In the genomic region with DNA sequence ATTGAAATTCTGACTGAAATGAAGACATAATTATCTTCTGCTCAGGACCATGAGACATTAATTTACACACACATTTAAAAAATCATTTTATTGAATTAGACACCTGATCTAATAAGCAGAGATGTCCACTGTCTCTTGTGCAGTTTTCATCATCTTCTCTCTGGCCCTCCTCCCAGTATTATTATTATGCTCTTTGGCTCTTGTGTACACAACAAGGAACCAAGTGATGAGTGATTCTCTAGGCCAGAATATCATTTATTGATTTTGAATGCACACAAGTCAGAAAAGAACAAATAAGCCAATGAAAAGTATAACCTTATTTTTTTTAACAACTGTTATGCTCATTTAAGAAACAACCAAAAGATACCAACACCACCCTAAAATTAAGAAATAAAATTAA, we compare ENCODE assay signal across 32 cellular contexts.
"Had no signal": no experiment of that assay in that cellular context is flagged by ENCODE, and none has a peak within 500 bp of the region (broad histone marks: within the 10 kb centered on the region; RNA-seq: fewer than 3 reads in every experiment).

No MANE protein-coding gene starts in this region.

- DNase-seq: activated CD4-positive, alpha-beta T cell treated with anti-CD3 and anti-CD28 coated beads for 36 hours; activated CD4-positive, alpha-beta T cell treated with anti-CD3 and anti-CD28 coated beads, Interleukin-2, amount 10 ng/mL, durations not matched to agents 7 days and 5 days; activated CD4-positive, alpha-beta T cell treated with anti-CD3 and anti-CD28 coated beads, Interleukin-2, amount 50 U/mL, for 48 hours; activated CD8-positive, alpha-beta T cell treated with anti-CD3 and anti-CD28 coated beads, Interleukin-2, amount 10 ng/mL, durations not matched to agents 7 days and 5 days; activated gamma-delta T cell; activated naive CD4-positive, alpha-beta T cell treated with anti-CD3 and anti-CD28 coated beads for 36 hours; activated T-cell treated with anti-CD3 and anti-CD28 coated beads, Interleukin-2, amount 50 U/mL, for 24 hours; adrenal gland; body of pancreas; Karpas-422; KBM-7; MG63; MV-4-11; NCI-H1105; NCI-H1417 treated with DMSO at 0.1 percent for 48 hours; NCI-H187 treated with DMSO at 0.1 percent for 48 hours; NCI-H2081; NCI-H2171 treated with DMSO at 0.1 percent for 48 hours; NCI-H2227 treated with DMSO at 0.1 percent for 48 hours; NCI-H524; NCI-H69; NCI-H82; PC-9; Right ventricle myocardium superior had no signal

- H3K9me3 Mint-ChIP-seq: activated CD4-positive, alpha-beta T cell treated with anti-CD3 and anti-CD28 coated beads, Interleukin-2, amount 10 ng/mL, durations not matched to agents 7 days and 5 days; activated naive CD4-positive, alpha-beta T cell treated with anti-CD3 and anti-CD28 coated beads for 36 hours; activated naive CD4-positive, alpha-beta T cell treated with anti-CD3 and anti-CD28 coated beads, Interleukin-2, amount 50 U/mL, for 72 hours; activated T-cell treated with anti-CD3 and anti-CD28 coated beads, Interleukin-2, amount 50 U/mL, for 24 hours; activated T-helper 2 cell treated with anti-CD3 and anti-CD28 coated beads, Interferon-gamma antibody, Interleukin-2, Interleukin-4, amounts not matched to agents 10 μg/mL and 5 μg/mL and 100 μg/mL, durations not matched to agents 14 hours and 24 hours and 36 hours; T-helper 1 cell treated with Interleukin-12 subunit alpha and Interleukin-12 subunit beta and Interleukin-4 antibody, amounts not matched to agents 30 μg/mL and 1 μg/mL, for 36 hours; T-helper 2 cell treated with Interferon-gamma antibody and Interleukin-4, amounts not matched to agents 5 μg/mL and 100 μg/mL, for 36 hours; WTC11 had no signal

- ATAC-seq: activated CD4-positive, alpha-beta T cell treated with anti-CD3 and anti-CD28 coated beads for 36 hours; activated CD4-positive, CD25-positive, alpha-beta regulatory T cell treated with anti-CD3 and anti-CD28 coated beads, Interleukin-2, amount 50 U/mL, for 24 hours; activated CD8-positive, alpha-beta T cell treated with anti-CD3 and anti-CD28 coated beads, Interleukin-2, amount 10 ng/mL, durations not matched to agents 7 days and 5 days; activated naive CD4-positive, alpha-beta T cell treated with anti-CD3 and anti-CD28 coated beads, Interleukin-2, amount 50 U/mL, for 72 hours; body of pancreas; WTC11 had no signal

- H3K4me3 Mint-ChIP-seq: activated CD4-positive, alpha-beta T cell treated with anti-CD3 and anti-CD28 coated beads for 36 hours; activated CD4-positive, alpha-beta T cell treated with anti-CD3 and anti-CD28 coated beads, Interleukin-2, amount 10 ng/mL, durations not matched to agents 7 days and 5 days; activated CD8-positive, alpha-beta T cell treated with anti-CD3 and anti-CD28 coated beads, Interleukin-2, amount 10 ng/mL, durations not matched to agents 7 days and 5 days; activated naive CD4-positive, alpha-beta T cell treated with anti-CD3 and anti-CD28 coated beads for 36 hours; activated T-cell treated with anti-CD3 and anti-CD28 coated beads, Interleukin-2, amount 50 U/mL, for 24 hours; T-helper 1 cell treated with Interleukin-12 subunit alpha and Interleukin-12 subunit beta and Interleukin-4 antibody, amounts not matched to agents 30 μg/mL and 1 μg/mL, for 36 hours; T-helper 2 cell treated with Interferon-gamma antibody and Interleukin-4, amounts not matched to agents 5 μg/mL and 100 μg/mL, for 36 hours; WTC11 had no signal

- H3K36me3 Mint-ChIP-seq: activated naive CD4-positive, alpha-beta T cell treated with anti-CD3 and anti-CD28 coated beads, Interleukin-2, amount 50 U/mL, for 72 hours; WTC11 had no signal

- H3K27ac ChIP-seq: adrenal gland, body of pancreas, breast epithelium, PC-9, SK-N-MC had no signal

- H3K27ac Mint-ChIP-seq: activated CD4-positive, alpha-beta T cell treated with anti-CD3 and anti-CD28 coated beads for 36 hours; activated CD4-positive, alpha-beta T cell treated with anti-CD3 and anti-CD28 coated beads, Interleukin-2, amount 10 ng/mL, durations not matched to agents 7 days and 5 days; activated CD8-positive, alpha-beta T cell treated with anti-CD3 and anti-CD28 coated beads, Interleukin-2, amount 10 ng/mL, durations not matched to agents 7 days and 5 days; activated naive CD4-positive, alpha-beta T cell treated with anti-CD3 and anti-CD28 coated beads for 36 hours; activated naive CD4-positive, alpha-beta T cell treated with anti-CD3 and anti-CD28 coated beads, Interleukin-2, amount 50 U/mL, for 72 hours; activated T-cell treated with anti-CD3 and anti-CD28 coated beads, Interleukin-2, amount 50 U/mL, for 24 hours; activated T-helper 2 cell treated with anti-CD3 and anti-CD28 coated beads, Interferon-gamma antibody, Interleukin-2, Interleukin-4, amounts not matched to agents 10 μg/mL and 5 μg/mL and 100 μg/mL, durations not matched to agents 14 hours and 24 hours and 36 hours; T-helper 2 cell treated with Interferon-gamma antibody and Interleukin-4, amounts not matched to agents 5 μg/mL and 100 μg/mL, for 36 hours; WTC11 had no signal
